8 cellular contexts compared by ENCODE assay signal in the genomic region with DNA sequence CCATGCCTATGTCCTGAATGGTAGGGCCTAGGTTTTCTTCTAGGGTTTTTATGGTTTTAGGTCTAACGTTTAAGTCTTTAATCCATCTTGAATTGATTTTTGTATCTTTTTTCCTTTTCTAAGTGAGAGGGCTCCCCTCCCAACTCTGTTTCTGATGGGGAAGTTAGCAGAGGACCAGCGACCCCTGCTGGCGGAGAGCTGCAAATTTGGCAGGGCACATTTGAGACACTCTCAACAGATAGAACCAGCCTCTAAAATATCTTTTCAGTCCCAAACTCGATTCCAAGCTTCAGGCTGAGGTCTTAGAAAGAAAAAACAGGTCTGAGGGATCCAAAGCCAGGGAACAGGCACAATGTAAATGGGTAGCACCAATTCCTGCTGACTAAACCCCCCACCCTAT. TPM values are rescaled to one million over a fixed set of nuclear protein-coding genes. Genes with fewer than 3 reads are reported as not detected.
DNase-seq lines count a peak whose midpoint lies in the region; ATAC-seq and TF ChIP-seq lines count a peak whose summit lies in the region.

No MANE protein-coding gene starts in this region.

- no peaks in the 10 kb centered on the region for H3K9me3 ChIP-seq in BE2C
- H3K9me3 ChIP-seq in stomach: peaks cover 0 to 12% (median 7%) of the 10 kb centered on the region in 4 donors

- no peak overlapping the region for H3K27ac ChIP-seq in stomach

- intact Hi-C loops in stomach (cut with DNase I; ENCODE audit: low total_unique reads): no loop called here
- intact Hi-C loops in left ventricle myocardium superior (cut with micrococcal nuclease): no loop called here

- no peaks in the 10 kb centered on the region for H3K36me3 ChIP-seq in BE2C
- peaks cover 0 to 5% (median 0%) of the 10 kb centered on the region in 4 donors for H3K36me3 ChIP-seq in stomach

- H3K27ac Mint-ChIP-seq in HFFc6: no peak overlapping the region

- WGBS in stomach, 5 donors: 35 to 53% (median 49%) methylated on average over 4 of the region's 4 CpGs

- no peak overlapping the region for H3K4me3 Mint-ChIP-seq in HFFc6

- H3K4me3 ChIP-seq in BE2C (ENCODE audit: low read depth, low read length): no peak overlapping the region
- H3K4me3 ChIP-seq in stomach: no peak overlapping the region

- peaks cover 34% of the 10 kb centered on the region for H3K27me3 ChIP-seq in BE2C
- peaks cover 0 to 6% (median 0%) of the 10 kb centered on the region in 3 donors for H3K27me3 ChIP-seq in stomach

- H3K4me1 ChIP-seq in BE2C (no peaks in the 10 kb centered on the region), stomach (peaks cover 0 to 12% (median 8%) of the 10 kb centered on the region in 4 donors)

- TF ChIP-seq CTCF in BE2C (IDR thresholded peaks at IDR 0.05; ENCODE audit: low read depth, low read length) (peak; percentile 66), HFFc6 (IDR thresholded peaks at IDR 0.05) (peak; percentile 85), stomach (IDR thresholded peaks at IDR 0.05) (peak in 1 of 7 experiments; percentile 32)

- TF ChIP-seq POLR2A in stomach (IDR thresholded peaks at IDR 0.05): no peak

- H3K9me3 Mint-ChIP-seq in HFFc6: peaks cover 13% of the 10 kb centered on the region

- H3K4me1 Mint-ChIP-seq in HFFc6 (ENCODE audit: low read depth): no peaks in the 10 kb centered on the region

- peak; percentile 43 for DNase-seq in BE2C
- DNase-seq in HFFc6: peak; percentile 9
- peak; percentile 44 for DNase-seq in activated CD8-positive, alpha-beta memory T cell treated with anti-CD3 and anti-CD28 coated beads, Interleukin-2, amount 50 U/mL, for 4 hours
- peak; percentile 13 for DNase-seq in kidney tubule cell (ENCODE audit: low spot score)
- no peak for DNase-seq in mucosa of gallbladder (ENCODE audit: low spot score)
- DNase-seq in stomach: no peak
- DNase-seq in left ventricle myocardium superior: no peak

- peaks cover 10% of the 10 kb centered on the region for H3K36me3 Mint-ChIP-seq in HFFc6 (ENCODE audit: low read depth)

- ATAC-seq in GM21367 (IDR thresholded peaks at IDR 0.05; ENCODE audit: unreplicated experiment) (no peak), left ventricle myocardium superior (no peak)

- peaks cover 8% of the 10 kb centered on the region; the same call in 1 of the 2 replicates for H3K27me3 Mint-ChIP-seq in HFFc6 (ENCODE audit: insufficient read depth)

- TF ChIP-seq EP300 in stomach (IDR thresholded peaks at IDR 0.05): no peak

RNA-seq across cellular contexts. Expression of a gene that starts 32.5 kb away (rescaled TPM):
- polyA plus RNA-seq in BE2C (2012; ENCODE audit: insufficient read depth, insufficient read length, low read depth): not detected
- not detected for total RNA-seq in HFFc6 (2021; fragmentation: NEBNext Ultra II Directional; extraction: Animal tissue kit (Norgen Biotek cat#: 25700))
- total RNA-seq in mucosa of gallbladder (15.6 TPM), stomach (1 to 10 TPM; 1.2 to 8.0 (median 5.5) TPM), left ventricle myocardium superior (2.1 TPM)
- 1 to 10 TPM in 2 of 3 donors, under 1 TPM in 1; 0.76 to 1.3 (median 1.3) TPM for polyA plus RNA-seq in stomach

RNA-seq across cellular contexts. Expression of a gene that starts 52.2 kb away (rescaled TPM):
- not detected for polyA plus RNA-seq in BE2C (2012; ENCODE audit: insufficient read depth, insufficient read length, low read depth)
- total RNA-seq in HFFc6 (2021; fragmentation: NEBNext Ultra II Directional; extraction: Animal tissue kit (Norgen Biotek cat#: 25700)): not detected
- total RNA-seq in mucosa of gallbladder (not detected), stomach (not detected), left ventricle myocardium superior (not detected)
- not detected for polyA plus RNA-seq in stomach

Comparison
In these comparisons a context has a peak if more than half of its experiments do, and no peak if none do; other contexts are left out.
1. DNase-seq: peak in BE2C (single experiment), HFFc6 (single experiment), activated CD8-positive, alpha-beta memory T cell treated with anti-CD3 and anti-CD28 coated beads, Interleukin-2, amount 50 U/mL, for 4 hours (single experiment) and kidney tubule cell (single experiment); none in mucosa of gallbladder (single experiment), stomach (single experiment) and left ventricle myocardium superior (single experiment).